16 cellular contexts compared by ENCODE assay signal in the genomic region with DNA sequence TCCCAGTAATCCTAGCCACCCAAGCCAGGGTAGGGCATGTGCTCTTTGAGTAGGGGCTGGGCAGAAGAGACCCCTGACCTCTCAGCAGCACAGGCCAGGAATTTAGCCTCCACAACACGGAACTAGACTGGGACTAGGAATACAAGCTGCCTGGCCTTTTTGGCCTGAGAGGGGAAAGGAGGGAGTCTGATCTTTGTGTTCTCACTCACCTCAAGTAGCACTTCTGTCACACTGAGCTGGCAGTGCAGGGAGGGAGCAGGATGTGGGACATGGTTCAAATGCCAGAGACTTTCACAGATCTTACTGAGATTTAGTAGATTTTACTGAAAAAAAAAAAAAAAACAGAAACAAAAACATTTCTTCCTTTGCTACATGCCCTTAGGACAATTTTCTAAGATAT.
DNase-seq lines count a peak whose midpoint lies in the region; ATAC-seq and TF ChIP-seq lines count a peak whose summit lies in the region.
"Had no signal": no experiment of that assay in that cellular context is flagged by ENCODE, and none has a peak within 500 bp of the region (broad histone marks: within the 10 kb centered on the region; RNA-seq: fewer than 3 reads in every experiment).

No MANE protein-coding gene starts in this region.

- H3K9me3 Mint-ChIP-seq in activated CD4-positive, alpha-beta T cell treated with anti-CD3 and anti-CD28 coated beads, Interleukin-2, amount 10 ng/mL, durations not matched to agents 24 days and 14 days = no peaks in the 10 kb centered on the region
- peaks cover 8% of the 10 kb centered on the region for H3K9me3 Mint-ChIP-seq in activated CD4-positive, alpha-beta T cell treated with anti-CD3 and anti-CD28 coated beads for 36 hours (ENCODE audit: low read depth)

- H4K8ac ChIP-seq in neuronal stem cell (ENCODE audit: low read depth, low read length) = no peak overlapping the region

- CTCF ChIA-PET in activated CD4-positive, alpha-beta T cell treated with anti-CD3 and anti-CD28 coated beads for 36 hours (lab: Charles Lee) = no interaction called here

- H3K4ac ChIP-seq in neuronal stem cell (ENCODE audit: low read length) = no peak overlapping the region

- peak overlapping the region; percentile 62 for H2AFZ ChIP-seq in neuronal stem cell (ENCODE audit: low read length)
- H2AFZ ChIP-seq: GM23338 had no signal

- H2BK12ac ChIP-seq in neuronal stem cell (ENCODE audit: low read length) = no peak overlapping the region

- no peak overlapping the region for H3K4me3 Mint-ChIP-seq in activated CD4-positive, alpha-beta T cell treated with anti-CD3 and anti-CD28 coated beads, Interleukin-2, amount 10 ng/mL, durations not matched to agents 24 days and 14 days
- H3K4me3 Mint-ChIP-seq in activated CD4-positive, alpha-beta T cell treated with anti-CD3 and anti-CD28 coated beads for 36 hours = no peak overlapping the region
- H3K4me3 Mint-ChIP-seq: CD8-positive, alpha-beta memory T cell; GM23338; H9 had no signal

- DNase-seq in activated CD4-positive, alpha-beta T cell treated with anti-CD3 and anti-CD28 coated beads, Interleukin-2, amount 10 ng/mL, durations not matched to agents 24 days and 14 days = peak; percentile 27
- DNase-seq in activated CD4-positive, alpha-beta T cell treated with anti-CD3 and anti-CD28 coated beads for 36 hours = no peak
- DNase-seq in left lung (no peak), neuronal stem cell (ENCODE audit: low spot score) (peak; percentile 24)
- DNase-seq in stimulated activated naive CD4-positive, alpha-beta T cell (lab: John Stamatoyannopoulos, UW) = no peak
- DNase-seq: 8988T; AML-193; CD8-positive, alpha-beta memory T cell; DMS53; EL; H9 had no signal

- H3K27me3 Mint-ChIP-seq in activated CD4-positive, alpha-beta T cell treated with anti-CD3 and anti-CD28 coated beads, Interleukin-2, amount 10 ng/mL, durations not matched to agents 24 days and 14 days = peaks cover 2% of the 10 kb centered on the region
- peaks cover 2% of the 10 kb centered on the region for H3K27me3 Mint-ChIP-seq in activated CD4-positive, alpha-beta T cell treated with anti-CD3 and anti-CD28 coated beads for 36 hours

- no peaks in the 10 kb centered on the region for H3K4me1 Mint-ChIP-seq in activated CD4-positive, alpha-beta T cell treated with anti-CD3 and anti-CD28 coated beads, Interleukin-2, amount 10 ng/mL, durations not matched to agents 24 days and 14 days
- no peaks in the 10 kb centered on the region for H3K4me1 Mint-ChIP-seq in activated CD4-positive, alpha-beta T cell treated with anti-CD3 and anti-CD28 coated beads for 36 hours
- H3K4me1 Mint-ChIP-seq: CD8-positive, alpha-beta memory T cell; IgD-negative memory B cell had no signal

- H4K91ac ChIP-seq in neuronal stem cell (ENCODE audit: low read depth, low read length, poor library complexity) = no peak overlapping the region

- H2BK5ac ChIP-seq in neuronal stem cell (ENCODE audit: low read length) = no peak overlapping the region

- H2BK120ac ChIP-seq in neuronal stem cell (ENCODE audit: low read depth, low read length) = no peak overlapping the region

- no peak overlapping the region for H3K4me2 ChIP-seq in neuronal stem cell (ENCODE audit: insufficient read depth, low read length, poor library complexity, severe bottlenecking)
- H3K4me2 ChIP-seq: BLaER1, GM23338 had no signal

- no peak for TF ChIP-seq CTCF in left lung (IDR thresholded peaks at IDR 0.05)

- intact Hi-C loops in activated CD4-positive, alpha-beta T cell treated with anti-CD3 and anti-CD28 coated beads, Interleukin-2, amount 10 ng/mL, durations not matched to agents 24 days and 14 days (cut with micrococcal nuclease) = no loop called here
- intact Hi-C loops in activated CD4-positive, alpha-beta T cell treated with anti-CD3 and anti-CD28 coated beads for 36 hours (cut with DNase I, micrococcal nuclease) = loop anchor here in 1 of 2 experiments (2.0 kb wide), 1 partner anchor 16 kb away; no protein-coding TSS in a partner anchor
- intact Hi-C loops in left lung (cut with DNase I) = no loop called here

- H3K4me1 ChIP-seq in left lung (no peaks in the 10 kb centered on the region), neuronal stem cell (ENCODE audit: control insufficient read depth in 2 of 2, insufficient read depth in 1 of 2, low read depth in 1 of 2, low read length in 2 of 2) (peaks cover 3 to 7% of the 10 kb centered on the region in 2 donors)
- H3K4me1 ChIP-seq: BLaER1 had no signal

- H3K27me3 ChIP-seq in left lung (peaks cover 0 to 6% of the 10 kb centered on the region in 2 donors), neuronal stem cell (ENCODE audit: control insufficient read depth in 3 of 3, insufficient read depth in 3 of 3, low read depth in 1 of 3, low read length in 3 of 3) (no peaks in the 10 kb centered on the region)
- H3K27me3 ChIP-seq: BLaER1 had no signal

- no peak overlapping the region for H3K27ac ChIP-seq in left lung
- peak overlapping the region; percentile 71 for H3K27ac ChIP-seq in neuronal stem cell (replicated peaks; ENCODE audit: low read length)
- H3K27ac ChIP-seq: BLaER1 had no signal

- WGBS in neuronal stem cell (ENCODE audit: extremely low coverage in 2 of 2, insufficient read length in 2 of 2, insufficient replicate concordance in 1 of 2), 2 donors = no CpG with 5 or more reads among the region's 1 CpG

- H3K14ac ChIP-seq in neuronal stem cell (ENCODE audit: low read length) = no peak overlapping the region

- no peaks in the 10 kb centered on the region for H3K36me3 Mint-ChIP-seq in activated CD4-positive, alpha-beta T cell treated with anti-CD3 and anti-CD28 coated beads, Interleukin-2, amount 10 ng/mL, durations not matched to agents 24 days and 14 days (ENCODE audit: low read depth)
- H3K36me3 Mint-ChIP-seq in activated CD4-positive, alpha-beta T cell treated with anti-CD3 and anti-CD28 coated beads for 36 hours (ENCODE audit: low read depth) = no peaks in the 10 kb centered on the region
- H3K36me3 Mint-ChIP-seq: CD8-positive, alpha-beta memory T cell had no signal

- H2BK15ac ChIP-seq in neuronal stem cell (ENCODE audit: low read length) = no peak overlapping the region

- POLR2A ChIA-PET in activated CD4-positive, alpha-beta T cell treated with anti-CD3 and anti-CD28 coated beads for 36 hours (lab: Charles Lee) = no interaction called here

- H3K36me3 ChIP-seq in left lung = no peaks in the 10 kb centered on the region
- no peaks in the 10 kb centered on the region for H3K36me3 ChIP-seq in neuronal stem cell (replicated peaks in 1 of 2; ENCODE audit: control insufficient read depth in 2 of 2, insufficient read depth in 2 of 2, low read length in 2 of 2)
- H3K36me3 ChIP-seq: BLaER1 had no signal

- H3K9me3 ChIP-seq in left lung = peaks cover 0 to 3% of the 10 kb centered on the region in 2 donors
- H3K9me3 ChIP-seq in neuronal stem cell (replicated peaks in 1 of 2; ENCODE audit: control insufficient read depth in 2 of 2, insufficient read depth in 1 of 2, low read depth in 1 of 2, low read length in 2 of 2) = peaks cover 0 to 13% of the 10 kb centered on the region in 2 donors

- no peak overlapping the region for H3K27ac Mint-ChIP-seq in activated CD4-positive, alpha-beta T cell treated with anti-CD3 and anti-CD28 coated beads, Interleukin-2, amount 10 ng/mL, durations not matched to agents 24 days and 14 days
- H3K27ac Mint-ChIP-seq in activated CD4-positive, alpha-beta T cell treated with anti-CD3 and anti-CD28 coated beads for 36 hours = no peak overlapping the region
- H3K27ac Mint-ChIP-seq: CD8-positive, alpha-beta memory T cell; GM23338; H9 had no signal

- peak overlapping the region; percentile 15 for H3K18ac ChIP-seq in neuronal stem cell (ENCODE audit: low read length)

- H3K4me3 ChIP-seq in left lung = no peak overlapping the region
- peak overlapping the region in 1 of 2 donors; percentile 16 for H3K4me3 ChIP-seq in neuronal stem cell (ENCODE audit: low read length in 2 of 2)
- H3K4me3 ChIP-seq: BLaER1, GM23338 had no signal

- no peaks in the 10 kb centered on the region for H3K79me1 ChIP-seq in neuronal stem cell (ENCODE audit: low read depth, low read length)

- no peak for ATAC-seq in activated CD4-positive, alpha-beta T cell treated with anti-CD3 and anti-CD28 coated beads for 36 hours
- ATAC-seq in left lung = peak; percentile 96
- ATAC-seq in HG03442 (IDR thresholded peaks at IDR 0.05; ENCODE audit: unreplicated experiment) = no peak
- no peak for ATAC-seq in HG03108 (IDR thresholded peaks at IDR 0.05; ENCODE audit: unreplicated experiment)
- ATAC-seq: GM23338 had no signal

- no peak overlapping the region for H2AK5ac ChIP-seq in neuronal stem cell (ENCODE audit: low read depth, low read length)

- H3K23ac ChIP-seq in neuronal stem cell (ENCODE audit: low read depth, low read length, poor library complexity) = no peak overlapping the region

- no peak overlapping the region for H3K9ac ChIP-seq in neuronal stem cell (ENCODE audit: low read depth, low read length, poor library complexity)
- H3K9ac ChIP-seq: BLaER1 had no signal

Comparison
In these comparisons a context has a peak if more than half of its experiments do, and no peak if none do; other contexts are left out.
1. DNase-seq: peak in activated CD4-positive, alpha-beta T cell treated with anti-CD3 and anti-CD28 coated beads, Interleukin-2, amount 10 ng/mL, durations not matched to agents 24 days and 14 days (single experiment) and neuronal stem cell (single experiment); none in activated CD4-positive, alpha-beta T cell treated with anti-CD3 and anti-CD28 coated beads for 36 hours (single experiment), left lung (0 of 2) and stimulated activated naive CD4-positive, alpha-beta T cell (0 of 6).